Comparison of ENCODE assay signal across 1 cellular context in genomic region chr9:101508203-101508602, GRCh38.
TF ChIP-seq lines count a peak whose summit lies in the region.

No MANE protein-coding gene starts in this region.

TF ChIP-seq in GM23338, 12 proteins besides CTCF, POLR2A, EP300 and RAD21 (continued from another document):
- TF ChIP-seq CREB1 (CRISPR knock-in tag; IDR thresholded peaks at IDR 0.05; ENCODE audit: low read depth): no peak
- no peak for TF ChIP-seq JUNB (IDR thresholded peaks at IDR 0.05; ENCODE audit: unreplicated experiment)
- no peak for TF ChIP-seq ZNF331 (CRISPR knock-in tag; IDR thresholded peaks at IDR 0.05; ENCODE audit: low read depth)
- no peak for TF ChIP-seq EZH2phosphoT487 (IDR thresholded peaks at IDR 0.05; ENCODE audit: unreplicated experiment)
